Comparison of ENCODE assay signal across 24 cellular contexts in genomic region chr13:87131611-87132010, GRCh38.
"Had no signal": no experiment of that assay in that cellular context is flagged by ENCODE, and none has a peak within 500 bp of the region (broad histone marks: within the 10 kb centered on the region; RNA-seq: fewer than 3 reads in every experiment).

No MANE protein-coding gene starts in this region.

- H3K4me3 ChIP-seq: dorsolateral prefrontal cortex, heart left ventricle, neural progenitor cell, psoas muscle, right lobe of liver, spleen, testis, tibial nerve, upper lobe of right lung, vagina had no signal

- H3K4me3 Mint-ChIP-seq: mesothelial cell of epicardium; natural killer cell treated with Interleukin-12 subunit alpha and Interleukin-12 subunit beta and Interleukin-15 and Interleukin-18, amount 100 ng/mL, for 72 hours; neural progenitor cell; stimulated activated naive B cell treated with anti-CD40 and anti-IgM and Interleukin-4, amounts not matched to agents 10 μg/mL and 1 μg/mL and 100 μg/mL, for 72 hours; stimulated activated naive CD8-positive, alpha-beta T cell treated with anti-CD3 and anti-CD28 coated beads, Interleukin-15, amount 100 ng/mL, for 72 hours had no signal

- H3K36me3 ChIP-seq: heart left ventricle, neural progenitor cell, right lobe of liver, spleen, tibial nerve, upper lobe of right lung, vagina had no signal

- H3K9me3 Mint-ChIP-seq: mesothelial cell of epicardium; neural progenitor cell; stimulated activated naive B cell treated with anti-CD40 and anti-IgM and Interleukin-4, amounts not matched to agents 10 μg/mL and 1 μg/mL and 100 μg/mL, for 72 hours; stimulated activated naive CD8-positive, alpha-beta T cell treated with anti-CD3 and anti-CD28 coated beads, Interleukin-15, amount 100 ng/mL, for 72 hours had no signal

- ATAC-seq: heart left ventricle; left lobe of liver; natural killer cell treated with Interleukin-12 subunit alpha and Interleukin-12 subunit beta and Interleukin-15 and Interleukin-18, amount 100 ng/mL, for 72 hours; psoas muscle; right lobe of liver; stimulated activated naive B cell treated with anti-CD40 and anti-IgM and Interleukin-4, amounts not matched to agents 10 μg/mL and 1 μg/mL and 100 μg/mL, for 72 hours; stimulated activated naive CD8-positive, alpha-beta T cell treated with anti-CD3 and anti-CD28 coated beads, Interleukin-15, amount 100 ng/mL, for 72 hours; upper lobe of right lung had no signal

- DNase-seq: cortex of kidney; dorsolateral prefrontal cortex; effector CD8-positive, alpha-beta T cell; heart left ventricle; hippocampal formation; kidney glomerular epithelial cell; mammary epithelial cell; psoas muscle; retina; right lobe of liver; spleen; stimulated activated CD4-positive, alpha-beta T cell treated with anti-CD3 and anti-CD28 coated beads, Interleukin-2, amount 100 ng/mL, for 24 hours; stimulated activated CD4-positive, alpha-beta T cell treated with anti-CD3 and anti-CD28 coated beads, Interleukin-4, amount 100 ng/mL, for 4 hours; stimulated activated naive B cell treated with anti-CD40 and anti-IgM and Interleukin-4, amounts not matched to agents 10 μg/mL and 1 μg/mL and 100 μg/mL, for 72 hours; stimulated activated naive CD8-positive, alpha-beta T cell treated with anti-CD3 and anti-CD28 coated beads, Interleukin-15, amount 100 ng/mL, for 72 hours; testis; upper lobe of right lung had no signal

- H3K27me3 Mint-ChIP-seq: natural killer cell treated with Interleukin-12 subunit alpha and Interleukin-12 subunit beta and Interleukin-15 and Interleukin-18, amount 100 ng/mL, for 72 hours; stimulated activated naive B cell treated with anti-CD40 and anti-IgM and Interleukin-4, amounts not matched to agents 10 μg/mL and 1 μg/mL and 100 μg/mL, for 72 hours; stimulated activated naive CD8-positive, alpha-beta T cell treated with anti-CD3 and anti-CD28 coated beads, Interleukin-15, amount 100 ng/mL, for 72 hours had no signal

- H3K4me1 Mint-ChIP-seq: stimulated activated naive B cell treated with anti-CD40 and anti-IgM and Interleukin-4, amounts not matched to agents 10 μg/mL and 1 μg/mL and 100 μg/mL, for 72 hours; stimulated activated naive CD8-positive, alpha-beta T cell treated with anti-CD3 and anti-CD28 coated beads, Interleukin-15, amount 100 ng/mL, for 72 hours had no signal

- H3K27ac ChIP-seq: dorsolateral prefrontal cortex, heart left ventricle, neural progenitor cell, parathyroid adenoma, psoas muscle, right lobe of liver, spleen, testis, tibial nerve, upper lobe of right lung, vagina had no signal

- H3K27me3 ChIP-seq: dorsolateral prefrontal cortex, heart left ventricle, neural progenitor cell, right lobe of liver, spleen, testis, tibial nerve, upper lobe of right lung, vagina had no signal

- H3K27ac Mint-ChIP-seq: mesothelial cell of epicardium; natural killer cell treated with Interleukin-12 subunit alpha and Interleukin-12 subunit beta and Interleukin-15 and Interleukin-18, amount 100 ng/mL, for 72 hours; neural progenitor cell; stimulated activated naive B cell treated with anti-CD40 and anti-IgM and Interleukin-4, amounts not matched to agents 10 μg/mL and 1 μg/mL and 100 μg/mL, for 72 hours; stimulated activated naive CD8-positive, alpha-beta T cell treated with anti-CD3 and anti-CD28 coated beads, Interleukin-15, amount 100 ng/mL, for 72 hours had no signal

- H2AFZ ChIP-seq: neural progenitor cell, parathyroid adenoma had no signal

- H3K4me2 ChIP-seq: neural progenitor cell had no signal

- H3K9me3 ChIP-seq: psoas muscle, right lobe of liver, spleen, testis, tibial nerve, upper lobe of right lung, vagina had no signal

- H3K36me3 Mint-ChIP-seq: mesothelial cell of epicardium; natural killer cell treated with Interleukin-12 subunit alpha and Interleukin-12 subunit beta and Interleukin-15 and Interleukin-18, amount 100 ng/mL, for 72 hours; neural progenitor cell; stimulated activated naive B cell treated with anti-CD40 and anti-IgM and Interleukin-4, amounts not matched to agents 10 μg/mL and 1 μg/mL and 100 μg/mL, for 72 hours had no signal

- H3K9ac ChIP-seq: neural progenitor cell, parathyroid adenoma had no signal

- H3K4me1 ChIP-seq: heart left ventricle, parathyroid adenoma, psoas muscle, right lobe of liver, spleen, testis, tibial nerve, upper lobe of right lung, vagina had no signal
